In the genomic region with DNA sequence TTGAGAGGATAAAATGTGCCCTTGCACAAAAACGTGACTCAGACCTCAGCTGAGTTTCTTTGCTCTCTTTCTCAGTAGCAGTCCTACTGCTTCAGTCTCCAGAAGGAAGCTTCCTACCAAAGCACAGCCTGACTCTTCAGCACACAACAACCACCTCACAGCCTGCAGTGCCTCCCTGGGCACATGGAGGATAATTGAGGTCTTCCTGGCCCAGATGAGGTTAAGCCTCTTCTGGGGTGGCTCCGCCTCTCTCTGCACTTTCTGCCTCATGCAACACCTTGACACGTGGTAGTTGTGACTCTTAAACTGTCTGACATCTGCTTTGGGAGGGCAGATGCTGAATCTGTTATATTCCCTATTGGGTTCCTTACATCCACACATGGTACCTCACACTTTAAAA, we compare ENCODE assay signal across 19 cellular contexts. TPM values are rescaled to one million over a fixed set of nuclear protein-coding genes. Genes with fewer than 3 reads are reported as not detected.
DNase-seq lines count a peak whose midpoint lies in the region; ATAC-seq, FAIRE-seq and TF ChIP-seq lines count a peak whose summit lies in the region.
"Had no signal": no experiment of that assay in that cellular context is flagged by ENCODE, and none has a peak within 500 bp of the region (broad histone marks: within the 10 kb centered on the region; RNA-seq: fewer than 3 reads in every experiment).

No MANE protein-coding gene starts in this region.

- TF ChIP-seq POLR2A in K562 (conservative IDR thresholded peaks at IDR 0.05) = no peak

- TF ChIP-seq EP300 in K562 (IDR thresholded peaks at IDR 0.05; ENCODE audit: low read length) = no peak

- no peaks in the 10 kb centered on the region for H3K27me3 ChIP-seq in right cardiac atrium (ENCODE audit: control insufficient read depth, insufficient read depth)
- no peaks in the 10 kb centered on the region for H3K27me3 ChIP-seq in K562 (ENCODE audit: control insufficient read depth in 2 of 2, insufficient read depth in 2 of 2, low read length in 2 of 2)
- H3K27me3 ChIP-seq: pancreas had no signal

- no peak overlapping the region for H3K4me3 Mint-ChIP-seq in naive thymus-derived CD8-positive, alpha-beta T cell
- no peak overlapping the region for H3K4me3 Mint-ChIP-seq in chondrocyte (ENCODE audit: unreplicated experiment)
- H3K4me3 Mint-ChIP-seq: effector memory CD8-positive, alpha-beta T cell had no signal

- H3K27me3 Mint-ChIP-seq in naive thymus-derived CD8-positive, alpha-beta T cell = no peaks in the 10 kb centered on the region
- no peaks in the 10 kb centered on the region for H3K27me3 Mint-ChIP-seq in chondrocyte (ENCODE audit: low read depth)
- H3K27me3 Mint-ChIP-seq: effector memory CD8-positive, alpha-beta T cell had no signal

- H3K79me2 ChIP-seq in K562 (ENCODE audit: control insufficient read depth, insufficient read depth, low read length) = no peaks in the 10 kb centered on the region

- H3K27ac ChIP-seq in right cardiac atrium (ENCODE audit: low read length) (no peak overlapping the region), K562 (ENCODE audit: extremely low read depth, low read depth, low read length) (no peak overlapping the region)
- H3K27ac ChIP-seq: pancreas, skin epidermis had no signal

- no peaks in the 10 kb centered on the region for H4K20me1 ChIP-seq in K562 (replicated peaks; ENCODE audit: control insufficient read depth, insufficient read depth, low read length)

- H3K36me3 Mint-ChIP-seq in naive thymus-derived CD8-positive, alpha-beta T cell = peaks cover 5 to 89% (median 19%) of the 10 kb centered on the region in 3 donors
- H3K36me3 Mint-ChIP-seq in chondrocyte (ENCODE audit: low read depth) = peaks cover 21% of the 10 kb centered on the region

- CTCF ChIA-PET in K562 (lab: Yijun Ruan, JAX; ENCODE audit: low intra/inter-chr PET ratio) = no interaction called here

- peaks cover 61% of the 10 kb centered on the region; the same call in 2 of the 3 replicates for H3K36me3 ChIP-seq in K562 (ENCODE audit: control insufficient read depth, insufficient read depth, low read length)

- H3K4me1 Mint-ChIP-seq in naive thymus-derived CD8-positive, alpha-beta T cell = peaks cover 0 to 17% (median 2%) of the 10 kb centered on the region in 4 donors
- H3K4me1 Mint-ChIP-seq in chondrocyte (ENCODE audit: low read depth) = no peaks in the 10 kb centered on the region

- no peak overlapping the region for H3K4me2 ChIP-seq in K562 (ENCODE audit: insufficient read depth, low read length)

- BruUV-seq in K562 (replicated peaks; lab: Mats Ljungman, UMichigan) = TSS peak; percentile 21

- H3K4me3 ChIP-seq in right cardiac atrium (ENCODE audit: low read length) (no peak overlapping the region), K562 (no peak overlapping the region)
- H3K4me3 ChIP-seq: pancreas, skin epidermis had no signal

- ATAC-seq in left ventricle myocardium superior (peak; percentile 18), right cardiac atrium (no peak), K562 (peak; percentile 53)
- no peak for ATAC-seq in naive thymus-derived CD8-positive, alpha-beta T cell
- ATAC-seq: effector memory CD8-positive, alpha-beta T cell; HCT116 had no signal

- WGBS in right cardiac atrium = 70% methylated on average over 3 of the region's 3 CpGs
- WGBS in K562 (ENCODE audit: insufficient coverage, low coverage, missing lambda C conversion rate) = 46% methylated on average over 3 of the region's 3 CpGs

- POLR2A ChIA-PET in K562 (lab: Yijun Ruan, JAX) = interaction anchor here (1.4 kb wide), 1 partner anchor 37 kb away, joined by 3 read pairs; a partner anchor contains a TSS
- POLR2A ChIA-PET in naive thymus-derived CD8-positive, alpha-beta T cell (lab: Charles Lee) = no interaction called here

- no peaks in the 10 kb centered on the region for H3K9me1 ChIP-seq in K562 (ENCODE audit: control insufficient read depth, insufficient read depth, low read length)

- in situ Hi-C loops in K562 (cut with MboI) = no loop called here

- no peaks in the 10 kb centered on the region for H3K4me1 ChIP-seq in right cardiac atrium (ENCODE audit: control insufficient read depth, insufficient read depth, low read length)
- H3K4me1 ChIP-seq in K562 (replicated peaks in 1 of 2; ENCODE audit: control insufficient read depth in 2 of 2, insufficient read depth in 2 of 2, low read length in 2 of 2) = no peaks in the 10 kb centered on the region

- peak overlapping the region in 1 of 2 experiments; percentile 65; a peak in 1 of 4 replicates for H3K9ac ChIP-seq in K562 (ENCODE audit: insufficient read depth in 1 of 2, low read depth in 2 of 2, low read length in 2 of 2)

- no peak overlapping the region for H2AFZ ChIP-seq in K562 (ENCODE audit: low read depth, low read length)

- TF ChIP-seq RAD21 in K562 (CRISPR knock-in tag; conservative IDR thresholded peaks at IDR 0.05 in 1 of 2, IDR thresholded peaks at IDR 0.05 in 1 of 2) = no peak

- DNase-seq in left ventricle myocardium superior (no peak), right cardiac atrium (no peak), NCI-H524 (lab: John Stamatoyannopoulos, UW) (peak; percentile 63 to 80), K562 (ENCODE audit: extremely low read depth in 1 of 4, low spot score in 3 of 4) (no peak), activated gamma-delta T cell (lab: John Stamatoyannopoulos, UW) (no peak), chondrocyte (ENCODE audit: low spot score) (no peak)
- no peak for DNase-seq in activated CD4-positive, CD25-positive, alpha-beta regulatory T cell treated with anti-CD3 and anti-CD28 coated beads, Interleukin-2, amount 50 U/mL, for 72 hours
- DNase-seq in naive thymus-derived CD8-positive, alpha-beta T cell = no peak
- DNase-seq: activated CD4-positive, CD25-positive, alpha-beta regulatory T cell; caudate nucleus; effector memory CD8-positive, alpha-beta T cell; MM.1S; NCI-H1694 treated with DMSO at 0.1 percent for 48 hours; NCI-H748 treated with DMSO at 0.1 percent for 48 hours; pancreas; RPMI8226; stimulated activated CD4-positive, alpha-beta T cell treated with anti-CD3 and anti-CD28 coated beads, Interleukin-4, amount 100 ng/mL, for 4 hours had no signal

- peak overlapping the region in 1 of 10 donors; percentile 54 for H3K27ac Mint-ChIP-seq in naive thymus-derived CD8-positive, alpha-beta T cell
- no peak overlapping the region for H3K27ac Mint-ChIP-seq in chondrocyte (ENCODE audit: unreplicated experiment)

- H3K9me3 ChIP-seq in right cardiac atrium (ENCODE audit: control insufficient read depth, low read length) (no peaks in the 10 kb centered on the region), K562 (replicated peaks; ENCODE audit: control insufficient read depth, insufficient read depth, low read depth, low read length) (no peaks in the 10 kb centered on the region)
- H3K9me3 ChIP-seq: pancreas had no signal

- no peaks in the 10 kb centered on the region for H3K9me3 Mint-ChIP-seq in naive thymus-derived CD8-positive, alpha-beta T cell
- H3K9me3 Mint-ChIP-seq in chondrocyte (ENCODE audit: low read depth) = no peaks in the 10 kb centered on the region
- H3K9me3 Mint-ChIP-seq: effector memory CD8-positive, alpha-beta T cell had no signal

- TF ChIP-seq CTCF in K562 (IDR thresholded peaks at IDR 0.05 in 2 of 3, conservative IDR thresholded peaks at IDR 0.05 in 1 of 3; ENCODE audit: insufficient read depth in 2 of 3, low read depth in 1 of 3, low read length in 3 of 3) (no peak), chondrocyte (IDR thresholded peaks at IDR 0.05) (no peak)

- peak; percentile 23 for FAIRE-seq in K562 (lab: Jason Lieb, UNC)
- FAIRE-seq: pancreas had no signal

- intact Hi-C loops in left ventricle myocardium superior (cut with micrococcal nuclease) (no loop called here), right cardiac atrium (cut with DNase I) (no loop called here), K562 (cut with micrococcal nuclease) (no loop called here)

RNA-seq across cellular contexts. Expression of a gene that starts 33.8 kb away (rescaled TPM):
- total RNA-seq in left ventricle myocardium superior = 41.4 TPM
- 10 to 100 TPM; 31.7 to 44.6 (median 35.8) TPM for total RNA-seq in right cardiac atrium
- polyA plus RNA-seq in right cardiac atrium = 17.9 TPM
- 114 and 164 TPM in 2 replicates for total RNA-seq in K562 (2011; cell fraction: chromatin; rRNA removed; ENCODE audit: low replicate concordance)
- 56.8 and 57.4 TPM in 2 replicates for total RNA-seq in K562 (2011; cell fraction: nucleolus; rRNA removed)
- total RNA-seq in K562 (2011; cell fraction: nucleoplasm; rRNA removed) = 87.3 and 120 TPM in 2 replicates
- 16.3 and 18.0 TPM in 2 replicates for total RNA-seq in K562 (2014; rRNA removed)
- total RNA-seq in K562 (2014; rRNA removed; fragmentation: Illumina TruSeq; extraction: Trizol) = 23.3 and 24.0 TPM in 2 replicates
- 24.3 TPM in 2 replicates for total RNA-seq in K562 (2015; rRNA removed; fragmentation: Illumina TruSeq; extraction: Trizol)
- total RNA-seq in K562 (2021) = 23.5 and 24.7 TPM in 2 replicates
- polyA plus RNA-seq in K562 (2011; rRNA removed) = 27.4 and 30.4 TPM in 2 replicates
- polyA plus RNA-seq in K562 (2011; cell fraction: cytosol; rRNA removed) = 14.5 and 18.9 TPM in 2 replicates
- polyA plus RNA-seq in K562 (2011; cell fraction: nucleus; rRNA removed) = 53.2 and 65.2 TPM in 2 replicates
- 14.2 and 18.6 TPM in 2 replicates for polyA plus RNA-seq in K562 (2012)
- polyA plus RNA-seq in K562 (2014; fragmentation: Illumina TruSeq; extraction: Trizol) = 23.7 and 26.9 TPM in 2 replicates
- polyA plus RNA-seq in K562 (2014; fragmentation: Nextera tagmentation; extraction: Ambion mirVana) = 1 to 10 TPM; 4.0 to 5.0 TPM
- polyA plus RNA-seq in K562 (2014; rRNA removed) = 20.1 and 26.2 TPM in 2 replicates
- polyA minus RNA-seq in K562 (2011; rRNA and poly(A)+ RNA removed) = 46.0 and 51.5 TPM in 2 replicates
- 13.6 and 15.2 TPM in 2 replicates for polyA minus RNA-seq in K562 (2011; cell fraction: cytosol; rRNA and poly(A)+ RNA removed)
- polyA minus RNA-seq in K562 (2011; cell fraction: nucleus; rRNA and poly(A)+ RNA removed) = 32.9 and 63.3 TPM in 2 replicates
- total RNA-seq in naive thymus-derived CD8-positive, alpha-beta T cell = 100 to 1,000 TPM in 1 of 2 experiments, 10 to 100 TPM in 1; 99.0 to 102 TPM
- polyA plus RNA-seq in naive thymus-derived CD8-positive, alpha-beta T cell = 10 to 100 TPM; 54.9 to 67.4 (median 57.6) TPM
- 35.4 to 48.6 TPM (median 38.1 TPM) in 3 replicates for total RNA-seq in chondrocyte

RNA-seq across cellular contexts. Expression of a gene that starts 36.8 kb away (rescaled TPM):
- total RNA-seq in left ventricle myocardium superior (24.4 TPM), right cardiac atrium (10 to 100 TPM; 20.5 to 24.7 (median 21.1) TPM), K562 (2014; rRNA removed) (45.0 and 55.0 TPM in 2 replicates), K562 (2014; rRNA removed; fragmentation: Illumina TruSeq; extraction: Trizol) (40.3 and 46.8 TPM in 2 replicates), K562 (2015; rRNA removed; fragmentation: Illumina TruSeq; extraction: Trizol) (41.6 and 45.1 TPM in 2 replicates), K562 (2021) (37.7 and 41.5 TPM in 2 replicates), chondrocyte (34.8 to 37.6 TPM (median 37.6 TPM) in 3 replicates)
- polyA plus RNA-seq in right cardiac atrium (9.6 TPM), K562 (2011; rRNA removed) (47.5 and 52.0 TPM in 2 replicates), K562 (2014; fragmentation: Illumina TruSeq; extraction: Trizol) (33.6 and 37.6 TPM in 2 replicates), K562 (2014; fragmentation: Nextera tagmentation; extraction: Ambion mirVana) (1 to 10 TPM; 5.0 to 9.0 TPM), K562 (2014; rRNA removed) (41.7 and 49.1 TPM in 2 replicates)
- 58.1 and 82.6 TPM in 2 replicates for total RNA-seq in K562 (2011; cell fraction: chromatin; rRNA removed; ENCODE audit: low replicate concordance)
- 46.0 and 48.2 TPM in 2 replicates for total RNA-seq in K562 (2011; cell fraction: nucleolus; rRNA removed)
- total RNA-seq in K562 (2011; cell fraction: nucleoplasm; rRNA removed) = 57.3 and 80.5 TPM in 2 replicates
- polyA plus RNA-seq in K562 (2011; cell fraction: cytosol; rRNA removed) = 51.5 and 72.4 TPM in 2 replicates
- polyA plus RNA-seq in K562 (2011; cell fraction: nucleus; rRNA removed) = 85.6 and 88.3 TPM in 2 replicates
- polyA plus RNA-seq in K562 (2012) = 26.4 and 35.3 TPM in 2 replicates
- 59.6 and 62.9 TPM in 2 replicates for polyA minus RNA-seq in K562 (2011; rRNA and poly(A)+ RNA removed)
- polyA minus RNA-seq in K562 (2011; cell fraction: cytosol; rRNA and poly(A)+ RNA removed) = 23.7 and 25.3 TPM in 2 replicates
- 22.1 and 38.8 TPM in 2 replicates for polyA minus RNA-seq in K562 (2011; cell fraction: nucleus; rRNA and poly(A)+ RNA removed)
- total RNA-seq in naive thymus-derived CD8-positive, alpha-beta T cell = 10 to 100 TPM; 56.8 to 61.7 TPM
- 10 to 100 TPM; 37.0 to 45.9 (median 40.1) TPM for polyA plus RNA-seq in naive thymus-derived CD8-positive, alpha-beta T cell

Comparison
In these comparisons a context has a peak if more than half of its experiments do, and no peak if none do; other contexts are left out.
1. ATAC-seq: peak in left ventricle myocardium superior (single experiment) and K562 (single experiment); none in right cardiac atrium (0 of 2) and naive thymus-derived CD8-positive, alpha-beta T cell (0 of 2).
2. DNase-seq: peak in NCI-H524 (2 of 2); none in left ventricle myocardium superior (single experiment), right cardiac atrium (0 of 3), K562 (0 of 4), activated gamma-delta T cell (single experiment), activated CD4-positive, CD25-positive, alpha-beta regulatory T cell treated with anti-CD3 and anti-CD28 coated beads, Interleukin-2, amount 50 U/mL, for 72 hours (single experiment), naive thymus-derived CD8-positive, alpha-beta T cell (0 of 10) and chondrocyte (single experiment).